ENCODE assay signal across 17 cellular contexts in the genomic region with DNA sequence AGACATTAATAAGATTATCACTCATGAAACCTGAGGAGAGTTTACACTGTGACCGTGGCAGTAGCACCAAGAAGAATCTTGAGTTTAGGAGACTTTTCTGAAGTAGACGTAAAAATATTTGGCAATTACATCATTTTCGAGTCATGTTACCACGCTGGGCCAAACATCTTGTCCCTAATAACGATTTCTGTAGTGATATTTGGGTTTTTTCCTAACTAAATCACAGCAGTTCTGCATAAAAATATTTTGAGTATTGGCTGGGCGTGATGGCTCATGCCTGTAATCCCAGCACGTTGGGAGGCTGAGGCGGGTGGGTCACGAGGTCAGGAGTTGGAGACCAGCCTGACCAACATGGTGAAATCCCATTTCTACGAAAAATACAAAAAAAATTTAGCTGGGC.
DNase-seq lines count a peak whose midpoint lies in the region; ATAC-seq and TF ChIP-seq lines count a peak whose summit lies in the region.
"Had no signal": no experiment of that assay in that cellular context is flagged by ENCODE, and none has a peak within 500 bp of the region (broad histone marks: within the 10 kb centered on the region; RNA-seq: fewer than 3 reads in every experiment).

No MANE protein-coding gene starts in this region.

- H2BK15ac ChIP-seq in IMR-90 (ENCODE audit: low read depth, low read length) = 0 out of 3 replicates have a peak overlapping the region, but pooled peaks have one; percentile 13

- no peak overlapping the region; the same call in 1 of the 2 replicates for H2AK5ac ChIP-seq in IMR-90 (ENCODE audit: low read depth, low read length)

- TF ChIP-seq CTCF in IMR-90 (conservative IDR thresholded peaks at IDR 0.05; ENCODE audit: low read depth, low read length) (no peak), fibroblast of pulmonary artery (IDR thresholded peaks at IDR 0.05; ENCODE audit: low read length, missing control alignments) (no peak), nephron progenitor cell (IDR thresholded peaks at IDR 0.05) (no peak)

- no peak for TF ChIP-seq RAD21 in IMR-90 (IDR thresholded peaks at IDR 0.05; ENCODE audit: low read length)

- H3K9me3 ChIP-seq in IMR-90 (ENCODE audit: control insufficient read depth, insufficient read depth, low read length) = no peaks in the 10 kb centered on the region
- H3K9me3 ChIP-seq: SJSA1 had no signal

- no peaks in the 10 kb centered on the region for H3K27me3 ChIP-seq in IMR-90 (ENCODE audit: control insufficient read depth, insufficient read depth, low read length)
- H3K27me3 ChIP-seq: SJSA1 had no signal

- no peak for TF ChIP-seq POLR2A in IMR-90 (IDR thresholded peaks at IDR 0.05; ENCODE audit: low read depth, low read length)

- peak overlapping the region; percentile 13; the same call in 1 of the 2 replicates for H4K91ac ChIP-seq in IMR-90 (ENCODE audit: insufficient read depth, low read depth, low read length)

- peak overlapping the region; percentile 15; the same call in 1 of the 2 replicates for H3K4me2 ChIP-seq in IMR-90 (ENCODE audit: low read depth, low read length)

- intact Hi-C loops in IMR-90 (cut with micrococcal nuclease) = loop anchor here (5.0 kb wide), 1 partner anchor 81 kb away; no protein-coding TSS in a partner anchor

- no peaks in the 10 kb centered on the region for H3K4me1 Mint-ChIP-seq in nephron progenitor cell
- H3K4me1 Mint-ChIP-seq: B cell; CD4-positive, CD25-positive, alpha-beta regulatory T cell had no signal

- H4K5ac ChIP-seq in IMR-90 (ENCODE audit: low read depth, low read length) = no peak overlapping the region; the same call in 1 of the 2 replicates

- peak overlapping the region; percentile 29; the same call in 1 of the 2 replicates for H2BK20ac ChIP-seq in IMR-90 (ENCODE audit: low read depth, low read length)

- H3K27me3 Mint-ChIP-seq in nephron progenitor cell (ENCODE audit: low read depth, poor library complexity) = no peaks in the 10 kb centered on the region
- H3K27me3 Mint-ChIP-seq: B cell; CD4-positive, CD25-positive, alpha-beta regulatory T cell had no signal

- no TSS peak for BruUV-seq in IMR-90 (replicated peaks; lab: Mats Ljungman, UMichigan)

- H2BK120ac ChIP-seq in IMR-90 (ENCODE audit: low read depth, low read length) = peak overlapping the region; percentile 41

- no peak overlapping the region for H2AK9ac ChIP-seq in IMR-90 (replicated peaks; ENCODE audit: low read depth, low read length, poor library complexity)

- peak; percentile 14 for DNase-seq in GM03348 (ENCODE audit: low spot score)
- peak; percentile 62 for DNase-seq in IMR-90
- DNase-seq in fibroblast of pulmonary artery (ENCODE audit: low read depth) = peak; percentile 10
- DNase-seq in nephron progenitor cell = no peak
- no peak for DNase-seq in NCI-H146 treated with DMSO at 0.1 percent for 48 hours (lab: John Stamatoyannopoulos, UW; ENCODE audit: unreplicated experiment)
- DNase-seq in NOMO-1 (lab: John Stamatoyannopoulos, UW; ENCODE audit: unreplicated experiment in 2 of 2) = no peak
- DNase-seq: CD4-positive, CD25-positive, alpha-beta regulatory T cell; GOT3; Karpas-422; NCI-H1105; NCI-H1694 treated with DMSO at 0.1 percent for 48 hours; NCI-H345; NCI-H526 treated with DMSO at 0.1 percent for 48 hours; RPMI8226 had no signal

- peak overlapping the region; percentile 57 for H3K27ac Mint-ChIP-seq in nephron progenitor cell
- H3K27ac Mint-ChIP-seq: B cell; CD4-positive, CD25-positive, alpha-beta regulatory T cell had no signal

- H3K36me3 ChIP-seq in IMR-90 (ENCODE audit: control insufficient read depth, insufficient read depth, low read length) = no peaks in the 10 kb centered on the region
- H3K36me3 ChIP-seq: SJSA1 had no signal

- H4K20me1 ChIP-seq in IMR-90 (ENCODE audit: insufficient read depth, low read length) = no peaks in the 10 kb centered on the region; the same call in 1 of the 2 replicates

- H3K4me3 Mint-ChIP-seq in nephron progenitor cell = no peak overlapping the region
- H3K4me3 Mint-ChIP-seq: B cell; CD4-positive, CD25-positive, alpha-beta regulatory T cell had no signal

- no peaks in the 10 kb centered on the region for H3K9me1 ChIP-seq in IMR-90 (ENCODE audit: insufficient read depth, low read length)

- no peak overlapping the region for H3K23ac ChIP-seq in IMR-90 (ENCODE audit: low read depth, low read length)

- H2BK5ac ChIP-seq in IMR-90 (ENCODE audit: low read depth, low read length, poor library complexity, severe bottlenecking) = peak overlapping the region; percentile 87

- H4K8ac ChIP-seq in IMR-90 (ENCODE audit: low read depth in 2 of 2, low read length in 2 of 2) = peak overlapping the region in 1 of 2 experiments; percentile 39; a peak in 2 of 4 replicates

- H3K9me3 Mint-ChIP-seq in nephron progenitor cell = no peaks in the 10 kb centered on the region

- no peak overlapping the region for H3K9ac ChIP-seq in IMR-90 (ENCODE audit: low read depth, low read length)

- no peak overlapping the region for H3K14ac ChIP-seq in IMR-90 (replicated peaks; ENCODE audit: low read depth, low read length)

- H3K36me3 Mint-ChIP-seq in nephron progenitor cell (ENCODE audit: low read depth) = no peaks in the 10 kb centered on the region
- H3K36me3 Mint-ChIP-seq: CD4-positive, CD25-positive, alpha-beta regulatory T cell had no signal

- H2AFZ ChIP-seq in IMR-90 (replicated peaks; ENCODE audit: low read length, poor library complexity) = no peak overlapping the region

- dilution Hi-C loops in IMR-90 (cut with HindIII; ENCODE audit: low sequenced_read_pairs, unreplicated experiment) = no loop called here

- no peak overlapping the region for H3K56ac ChIP-seq in IMR-90 (ENCODE audit: extremely low read depth, insufficient read depth, low read length)

- H3K79me1 ChIP-seq in IMR-90 (ENCODE audit: low read depth in 1 of 2, low read length in 2 of 2) = no peaks in the 10 kb centered on the region

- CTCF ChIA-PET in IMR-90 (lab: Yijun Ruan, JAX) = no interaction called here

- H3K4me3 ChIP-seq in IMR-90 (ENCODE audit: insufficient read depth, low read depth, low read length) (no peak overlapping the region), fibroblast of pulmonary artery (replicated peaks; ENCODE audit: low read depth, low read length) (no peak overlapping the region)
- H3K4me3 ChIP-seq: SJSA1 had no signal

- POLR2A ChIA-PET in IMR-90 (lab: Charles Lee; ENCODE audit: unreplicated experiment) = no interaction called here

- peak; percentile 58 for ATAC-seq in IMR-90 (ENCODE audit: low read depth)
- ATAC-seq in GM18520 (IDR thresholded peaks at IDR 0.05; ENCODE audit: unreplicated experiment) = no peak

- 93% methylated on average over 3 of the region's 10 CpGs; no CpG with 5 or more reads in 1 of the 2 experiments for WGBS in IMR-90 (ENCODE audit: extremely low coverage in 2 of 2, insufficient read length in 1 of 2), 2 experiments

- in situ Hi-C loops in IMR-90 (cut with MboI; ENCODE audit: low sequenced_read_pairs) = no loop called here

- H3K18ac ChIP-seq in IMR-90 (ENCODE audit: low read depth, low read length) = peak overlapping the region; percentile 33; the same call in 1 of the 2 replicates

- peak overlapping the region; percentile 7; the same call in 1 of the 2 replicates for H3K27ac ChIP-seq in IMR-90 (ENCODE audit: insufficient read depth, low read length)
- H3K27ac ChIP-seq: SJSA1 had no signal

- H3K4me1 ChIP-seq in IMR-90 (ENCODE audit: control insufficient read depth, insufficient read depth, low read length) = peaks cover 4% of the 10 kb centered on the region; the same call in 1 of the 2 replicates
- H3K4me1 ChIP-seq: SJSA1 had no signal

- H3K4ac ChIP-seq in IMR-90 (ENCODE audit: low read depth, low read length) = peak overlapping the region; percentile 2; the same call in 1 of the 2 replicates

TF ChIP-seq in IMR-90, 13 proteins besides CTCF, POLR2A, EP300 and RAD21:
- no peak for TF ChIP-seq MXI1 (IDR thresholded peaks at IDR 0.05; ENCODE audit: borderline replicate concordance, low read depth, low read length)
- no peak for TF ChIP-seq NFE2L2 (IDR thresholded peaks at IDR 0.05; ENCODE audit: low read depth, low read length)
- TF ChIP-seq, protein P1, sequence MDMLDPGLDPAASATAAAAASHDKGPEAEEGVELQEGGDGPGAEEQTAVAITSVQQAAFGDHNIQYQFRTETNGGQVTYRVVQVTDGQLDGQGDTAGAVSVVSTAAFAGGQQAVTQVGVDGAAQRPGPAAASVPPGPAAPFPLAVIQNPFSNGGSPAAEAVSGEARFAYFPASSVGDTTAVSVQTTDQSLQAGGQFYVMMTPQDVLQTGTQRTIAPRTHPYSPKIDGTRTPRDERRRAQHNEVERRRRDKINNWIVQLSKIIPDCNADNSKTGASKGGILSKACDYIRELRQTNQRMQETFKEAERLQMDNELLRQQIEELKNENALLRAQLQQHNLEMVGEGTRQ (IDR thresholded peaks at IDR 0.05; ENCODE audit: low read depth, low read length) = no peak
- TF ChIP-seq MAZ (IDR thresholded peaks at IDR 0.05; ENCODE audit: borderline replicate concordance, low read depth, low read length) = no peak
- no peak for TF ChIP-seq ELK1 (IDR thresholded peaks at IDR 0.05; ENCODE audit: borderline replicate concordance, low read depth, low read length)
- TF ChIP-seq CHD1 (IDR thresholded peaks at IDR 0.05; ENCODE audit: low read depth, low read length) = no peak
- no peak for TF ChIP-seq RFX5 (IDR thresholded peaks at IDR 0.05; ENCODE audit: low read depth, low read length)
- no peak for TF ChIP-seq MAFK (IDR thresholded peaks at IDR 0.05; ENCODE audit: low read depth, low read length)
- no peak for TF ChIP-seq BHLHE40 (IDR thresholded peaks at IDR 0.05; ENCODE audit: low read depth, low read length)
- no peak for TF ChIP-seq SMC3 (IDR thresholded peaks at IDR 0.05; ENCODE audit: low read depth, low read length)
- TF ChIP-seq CEBPB (IDR thresholded peaks at IDR 0.05; ENCODE audit: low read depth, low read length) = no peak

Comparison
In these comparisons a context has a peak if more than half of its experiments do, and no peak if none do; other contexts are left out.
1. DNase-seq: peak in GM03348 (single experiment), IMR-90 (single experiment) and fibroblast of pulmonary artery (single experiment); none in nephron progenitor cell (single experiment), NCI-H146 treated with DMSO at 0.1 percent for 48 hours (single experiment) and NOMO-1 (0 of 2).